ENCODE assay signal across 13 cellular contexts in the genomic region with DNA sequence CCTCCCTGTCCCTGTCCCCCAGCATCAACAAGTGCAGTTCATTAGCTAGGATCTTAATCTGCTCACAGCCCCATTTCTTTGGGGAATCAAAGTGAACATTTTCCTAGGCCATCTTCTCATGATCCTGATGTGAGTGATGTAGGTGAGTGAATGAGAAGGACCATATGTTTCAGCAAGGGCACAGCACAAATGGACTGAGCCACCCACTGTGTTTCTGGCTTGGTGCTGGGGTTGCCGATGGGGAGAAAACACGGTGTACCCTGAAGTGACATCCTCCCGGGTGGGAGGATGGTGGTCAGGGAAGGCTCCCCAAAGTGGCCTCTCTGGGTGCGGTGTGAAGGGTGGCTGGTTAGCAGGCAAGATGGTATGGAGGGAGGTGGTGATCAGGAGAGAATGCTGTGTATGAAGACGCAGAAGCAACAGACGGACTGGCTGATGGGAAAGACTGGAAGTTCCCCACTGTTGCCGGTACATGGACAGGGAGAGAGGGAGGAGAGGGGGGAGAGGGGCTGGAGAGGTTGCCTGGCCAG.
DNase-seq lines count a peak whose midpoint lies in the region; ATAC-seq and TF ChIP-seq lines count a peak whose summit lies in the region.
"Had no signal": no experiment of that assay in that cellular context is flagged by ENCODE, and none has a peak within 500 bp of the region (broad histone marks: within the 10 kb centered on the region; RNA-seq: fewer than 3 reads in every experiment).

No MANE protein-coding gene starts in this region.

- peaks cover 10 to 35% of the 10 kb centered on the region in 2 experiments for H3K36me3 ChIP-seq in mesenchymal stem cell (ENCODE audit: control insufficient read depth in 1 of 2, insufficient read depth in 2 of 2, low read depth in 1 of 2, low read length in 2 of 2)
- H3K36me3 ChIP-seq in upper lobe of right lung: no peaks in the 10 kb centered on the region

- no peak overlapping the region for H3K56ac ChIP-seq in H9 (ENCODE audit: insufficient read length, low read depth, low read length)

- H2AFZ ChIP-seq in H9 (ENCODE audit: low read length) (no peak overlapping the region), mesenchymal stem cell (ENCODE audit: low read depth, low read length) (peak overlapping the region; percentile 5)
- H2AFZ ChIP-seq: GM23338 had no signal

- H2BK120ac ChIP-seq in H9 (ENCODE audit: low read depth, low read length, poor library complexity, severe bottlenecking) (no peak overlapping the region), mesenchymal stem cell (ENCODE audit: low read depth, low read length) (no peak overlapping the region)

- H4K20me1 ChIP-seq in H9 (ENCODE audit: control insufficient read depth, insufficient read depth, insufficient read length): no peaks in the 10 kb centered on the region

- H3K27ac ChIP-seq in H9 (ENCODE audit: insufficient read length, low read depth, low read length): no peak overlapping the region
- no peak overlapping the region for H3K27ac ChIP-seq in mesenchymal stem cell (ENCODE audit: low read length, poor library complexity, severe bottlenecking)
- H3K27ac ChIP-seq in upper lobe of right lung: no peak overlapping the region

- H3K14ac ChIP-seq in H9 (ENCODE audit: insufficient read depth, low read length) (no peak overlapping the region), mesenchymal stem cell (ENCODE audit: low read length in 2 of 2) (no peak overlapping the region)

- H3K4ac ChIP-seq in H9 (ENCODE audit: low read depth, low read length): no peak overlapping the region
- H3K4ac ChIP-seq in mesenchymal stem cell (ENCODE audit: low read depth in 1 of 2, low read length in 2 of 2): no peak overlapping the region

- no peaks in the 10 kb centered on the region for H3K4me1 ChIP-seq in H9 (ENCODE audit: insufficient read depth, low read length)
- H3K4me1 ChIP-seq in mesenchymal stem cell (ENCODE audit: control insufficient read depth, insufficient read depth, low read depth, low read length): no peaks in the 10 kb centered on the region
- no peaks in the 10 kb centered on the region for H3K4me1 ChIP-seq in upper lobe of right lung

- WGBS in H9 (ENCODE audit: extremely low coverage, insufficient read length, low lambda C conversion rate): no CpG with 5 or more reads among the region's 7 CpGs
- 97% methylated on average over 7 of the region's 7 CpGs for WGBS in mesenchymal stem cell

- H4K91ac ChIP-seq in H9 (ENCODE audit: insufficient read length, low read depth, low read length) (peak overlapping the region; percentile 76), mesenchymal stem cell (ENCODE audit: low read length) (no peak overlapping the region)

- DNase-seq in H9 (no peak), cerebellar cortex (ENCODE audit: low spot score) (peak; percentile 67), mesenchymal stem cell (no peak), upper lobe of right lung (no peak), inferior parietal cortex (ENCODE audit: extremely low spot score) (no peak), A172 (ENCODE audit: low spot score) (no peak)
- no peak for DNase-seq in activated CD8-positive, alpha-beta T cell treated with anti-CD3 and anti-CD28 coated beads, Interleukin-2, amount 10 ng/mL, durations not matched to agents 7 days and 5 days
- DNase-seq: CD8-positive, alpha-beta memory T cell; DMS53; H7 had no signal

- H3K4me1 Mint-ChIP-seq in H9: peaks cover 3 to 5% of the 10 kb centered on the region in 2 experiments; a peak in 3 of 4 replicates
- peaks cover 18% of the 10 kb centered on the region for H3K4me1 Mint-ChIP-seq in activated CD8-positive, alpha-beta T cell treated with anti-CD3 and anti-CD28 coated beads, Interleukin-2, amount 10 ng/mL, durations not matched to agents 7 days and 5 days (ENCODE audit: low read depth)
- H3K4me1 Mint-ChIP-seq: CD14-positive monocyte had no signal

- H3K9me3 ChIP-seq in H9 (ENCODE audit: control insufficient read depth, low read depth, low read length): peaks cover 28% of the 10 kb centered on the region
- H3K9me3 ChIP-seq in mesenchymal stem cell (ENCODE audit: control insufficient read depth, low read length): no peaks in the 10 kb centered on the region
- H3K9me3 ChIP-seq in upper lobe of right lung: no peaks in the 10 kb centered on the region

- H3T11ph ChIP-seq in H9 (ENCODE audit: low read length): no peak overlapping the region

- H3K4me2 ChIP-seq in H9 (ENCODE audit: insufficient read depth, insufficient read length, low read length): no peak overlapping the region
- no peak overlapping the region for H3K4me2 ChIP-seq in mesenchymal stem cell (ENCODE audit: low read length, poor library complexity, severe bottlenecking)
- H3K4me2 ChIP-seq: GM23338 had no signal

- H3K79me1 ChIP-seq in H9 (ENCODE audit: insufficient read depth, low read depth, low read length, poor library complexity, severe bottlenecking) (no peaks in the 10 kb centered on the region), mesenchymal stem cell (replicated peaks; ENCODE audit: low read length, poor library complexity, severe bottlenecking) (no peaks in the 10 kb centered on the region)

- H3K23ac ChIP-seq in H9 (ENCODE audit: insufficient read length, low read depth, low read length) (no peak overlapping the region), mesenchymal stem cell (ENCODE audit: low read length in 2 of 2) (no peak overlapping the region)

- peaks cover 67 to 70% (median 68%) of the 10 kb centered on the region in 3 experiments for H3K36me3 Mint-ChIP-seq in H9 (ENCODE audit: insufficient read depth in 1 of 3, low read depth in 3 of 3)
- H3K36me3 Mint-ChIP-seq in activated CD8-positive, alpha-beta T cell treated with anti-CD3 and anti-CD28 coated beads, Interleukin-2, amount 10 ng/mL, durations not matched to agents 7 days and 5 days (ENCODE audit: low read depth): peaks cover 9% of the 10 kb centered on the region

- H3K27me3 Mint-ChIP-seq in H9 (ENCODE audit: low read depth): peaks cover 2% of the 10 kb centered on the region
- no peaks in the 10 kb centered on the region for H3K27me3 Mint-ChIP-seq in activated CD8-positive, alpha-beta T cell treated with anti-CD3 and anti-CD28 coated beads, Interleukin-2, amount 10 ng/mL, durations not matched to agents 7 days and 5 days (ENCODE audit: low read depth)
- H3K27me3 Mint-ChIP-seq: CD8-positive, alpha-beta memory T cell; IgD-negative memory B cell had no signal

- H2BK5ac ChIP-seq in H9 (ENCODE audit: insufficient read length, low read length): no peak overlapping the region
- H2BK5ac ChIP-seq in mesenchymal stem cell (ENCODE audit: low read depth, low read length, poor library complexity, severe bottlenecking): no peak overlapping the region

- H3K4me3 ChIP-seq in mesenchymal stem cell (ENCODE audit: insufficient read depth in 1 of 2, low read depth in 1 of 2, low read length in 2 of 2) (no peak overlapping the region), upper lobe of right lung (no peak overlapping the region)
- H3K4me3 ChIP-seq: GM23338 had no signal

- no peaks in the 10 kb centered on the region for H3K23me2 ChIP-seq in H9 (ENCODE audit: insufficient read length, low read depth, low read length, poor library complexity, severe bottlenecking)

- CTCF ChIA-PET in activated CD8-positive, alpha-beta T cell treated with anti-CD3 and anti-CD28 coated beads, Interleukin-2, amount 10 ng/mL, durations not matched to agents 7 days and 5 days (lab: Charles Lee): interaction anchor here (1.1 to 5.3 kb wide), 5 partner anchors 16 to 213 kb away, joined by 3 to 39 read pairs (median 11); no protein-coding TSS in a partner anchor

- no peak for TF ChIP-seq CTCF in H9 (conservative IDR thresholded peaks at IDR 0.05)
- no peak for TF ChIP-seq CTCF in upper lobe of right lung (IDR thresholded peaks at IDR 0.05)

- no peak overlapping the region for H3K4me3 Mint-ChIP-seq in H9
- no peak overlapping the region for H3K4me3 Mint-ChIP-seq in activated CD8-positive, alpha-beta T cell treated with anti-CD3 and anti-CD28 coated beads, Interleukin-2, amount 10 ng/mL, durations not matched to agents 7 days and 5 days
- H3K4me3 Mint-ChIP-seq: CD14-positive monocyte, GM23338, IgD-negative memory B cell had no signal

- H3K9me3 Mint-ChIP-seq in H9: peaks cover 50 to 56% of the 10 kb centered on the region in 2 experiments
- H3K9me3 Mint-ChIP-seq in activated CD8-positive, alpha-beta T cell treated with anti-CD3 and anti-CD28 coated beads, Interleukin-2, amount 10 ng/mL, durations not matched to agents 7 days and 5 days (ENCODE audit: insufficient read depth): no peaks in the 10 kb centered on the region
- H3K9me3 Mint-ChIP-seq: CD8-positive, alpha-beta memory T cell; IgD-negative memory B cell had no signal

- ATAC-seq in upper lobe of right lung: peak; percentile 20
- no peak for ATAC-seq in activated CD8-positive, alpha-beta T cell treated with anti-CD3 and anti-CD28 coated beads, Interleukin-2, amount 10 ng/mL, durations not matched to agents 7 days and 5 days
- ATAC-seq: GM23338 had no signal

- no peak overlapping the region for H2BK20ac ChIP-seq in H9 (ENCODE audit: low read depth, low read length, poor library complexity, severe bottlenecking)

- H2AK5ac ChIP-seq in H9 (ENCODE audit: insufficient read length, low read length): no peak overlapping the region
- no peak overlapping the region for H2AK5ac ChIP-seq in mesenchymal stem cell (ENCODE audit: low read length, severe bottlenecking)

- no peaks in the 10 kb centered on the region for H3K79me2 ChIP-seq in H9 (ENCODE audit: insufficient read depth, low read length)

- POLR2A ChIA-PET in activated CD8-positive, alpha-beta T cell treated with anti-CD3 and anti-CD28 coated beads, Interleukin-2, amount 10 ng/mL, durations not matched to agents 7 days and 5 days (lab: Charles Lee): no interaction called here

- no peak overlapping the region for H3K18ac ChIP-seq in H9 (ENCODE audit: insufficient read length, low read depth, low read length)
- H3K18ac ChIP-seq in mesenchymal stem cell (ENCODE audit: low read depth in 1 of 2, low read length in 2 of 2): no peak overlapping the region

- no peak overlapping the region for H4K5ac ChIP-seq in H9 (ENCODE audit: insufficient read length, low read depth, low read length)

- H3K9ac ChIP-seq in H9 (ENCODE audit: extremely low read depth, insufficient read length, low read length): no peak overlapping the region
- H3K9ac ChIP-seq in mesenchymal stem cell (ENCODE audit: low read length): no peak overlapping the region

- no peak overlapping the region; a peak in 1 of 7 replicates for H3K27ac Mint-ChIP-seq in H9
- H3K27ac Mint-ChIP-seq in activated CD8-positive, alpha-beta T cell treated with anti-CD3 and anti-CD28 coated beads, Interleukin-2, amount 10 ng/mL, durations not matched to agents 7 days and 5 days: no peak overlapping the region
- H3K27ac Mint-ChIP-seq: GM23338 had no signal

- intact Hi-C loops in upper lobe of right lung (cut with DNase I): no loop called here

- H2BK12ac ChIP-seq in H9 (ENCODE audit: insufficient read length, low read depth, low read length) (no peak overlapping the region), mesenchymal stem cell (ENCODE audit: low read length in 2 of 2) (no peak overlapping the region)

- H4K8ac ChIP-seq in H9 (replicated peaks; ENCODE audit: insufficient read length, low read depth, low read length) (no peak overlapping the region), mesenchymal stem cell (ENCODE audit: low read length) (no peak overlapping the region)

- H3K27me3 ChIP-seq in H9 (ENCODE audit: insufficient read depth, low read length): no peaks in the 10 kb centered on the region
- H3K27me3 ChIP-seq in mesenchymal stem cell (ENCODE audit: control insufficient read depth in 1 of 2, insufficient read depth in 1 of 2, low read length in 2 of 2): no peaks in the 10 kb centered on the region
- H3K27me3 ChIP-seq in upper lobe of right lung: no peaks in the 10 kb centered on the region

- H2BK15ac ChIP-seq in H9 (ENCODE audit: low read depth, low read length) (no peak overlapping the region), mesenchymal stem cell (ENCODE audit: low read depth, poor library complexity, severe bottlenecking) (no peak overlapping the region)
